1 cellular context compared by ENCODE assay signal in genomic region chr1:151352001-151352718, GRCh38.
TF ChIP-seq lines count a peak whose summit lies in the region.

No MANE protein-coding gene starts in this region.

TF ChIP-seq in GM12878, 131 proteins besides CTCF, POLR2A, EP300 and RAD21:
- no peak for TF ChIP-seq CEBPZ (IDR thresholded peaks at IDR 0.05; ENCODE audit: low read depth, low read length)
- no peak for TF ChIP-seq TCF7 (IDR thresholded peaks at IDR 0.05; ENCODE audit: borderline replicate concordance)
- TF ChIP-seq CBX5 (IDR thresholded peaks at IDR 0.05; ENCODE audit: low read depth): peak; percentile 48; the same call in 1 of the 2 replicates
- TF ChIP-seq ZSCAN29 (IDR thresholded peaks at IDR 0.05): no peak
- TF ChIP-seq TCF3 (IDR thresholded peaks at IDR 0.05; ENCODE audit: borderline replicate concordance, insufficient read depth, low read depth, low read length): no peak
- no peak for TF ChIP-seq KLF5 (IDR thresholded peaks at IDR 0.05; ENCODE audit: partially characterized antibody)
- TF ChIP-seq EGR1 (IDR thresholded peaks at IDR 0.05; ENCODE audit: borderline replicate concordance in 1 of 2, low read depth in 2 of 2, low read length in 2 of 2): no peak
- no peak for TF ChIP-seq ZNF384 (IDR thresholded peaks at IDR 0.05; ENCODE audit: borderline replicate concordance, low read depth, low read length)
